In genomic region chr2:231869016-231869415, GRCh38 we compare ENCODE assay signal across 7 cellular contexts. TPM values are rescaled to one million over a fixed set of nuclear protein-coding genes. Genes with fewer than 3 reads are reported as not detected.
"Had no signal": no experiment of that assay in that cellular context is flagged by ENCODE, and none has a peak within 500 bp of the region (broad histone marks: within the 10 kb centered on the region; RNA-seq: fewer than 3 reads in every experiment).

No MANE protein-coding gene starts in this region.

RNA-seq across cellular contexts. Expression of gene NPPC, which starts 57.2 kb away (rescaled TPM):
- total RNA-seq: activated B cell treated with CpG ODN at 0.5 μM for 24 hours; activated CD4-positive, alpha-beta memory T cell treated with anti-CD3 and anti-CD28 coated beads, Interleukin-2, amount 10 ng/mL, durations not matched to agents 7 days and 5 days; activated CD4-positive, alpha-beta T cell treated with anti-CD3 and anti-CD28 coated beads, Interleukin-2, amount 10 ng/mL, durations not matched to agents 7 days and 5 days; activated CD8-positive, alpha-beta memory T cell treated with anti-CD3 and anti-CD28 coated beads, Interleukin-2, amount 10 ng/mL, durations not matched to agents 7 days and 5 days; T-helper 1 cell treated with Interleukin-12 subunit alpha and Interleukin-12 subunit beta and Interleukin-4 antibody, amounts not matched to agents 30 ng/mL and 1 ng/mL, for 36 hours; T-helper 17 cell; T-helper 2 cell treated with Interferon-gamma antibody and Interleukin-4, amounts not matched to agents 100 ng/mL and 5 ng/mL, for 36 hours had no signal
